ENCODE assay signal across 9 cellular contexts in genomic region chr11:30153008-30153407, GRCh38.
"Had no signal": no experiment of that assay in that cellular context is flagged by ENCODE, and none has a peak within 500 bp of the region (broad histone marks: within the 10 kb centered on the region; RNA-seq: fewer than 3 reads in every experiment).

No MANE protein-coding gene starts in this region.

- ATAC-seq: GM23338, HCT116 had no signal

- H3K27ac ChIP-seq: KMS-11 had no signal

- H3K4me3 Mint-ChIP-seq: GM23338, HFFc6 had no signal

- H3K4me2 ChIP-seq: GM23338, KMS-11 had no signal

- H2AFZ ChIP-seq: GM23338 had no signal

- H3K4me1 ChIP-seq: HAP-1 had no signal

- FAIRE-seq: HTR-8/SVneo had no signal

- H3K4me3 ChIP-seq: GM23338, HAP-1 had no signal

- H3K27ac Mint-ChIP-seq: GM23338, HFFc6 had no signal

- DNase-seq: H7, HFFc6, Karpas-422, KBM-7 had no signal

- H3K36me3 ChIP-seq: HAP-1 had no signal

- H3K9ac ChIP-seq: KMS-11 had no signal

- H3K9me3 Mint-ChIP-seq: GM23338 had no signal

- H3K9me3 ChIP-seq: HAP-1 had no signal
